In the genomic region with DNA sequence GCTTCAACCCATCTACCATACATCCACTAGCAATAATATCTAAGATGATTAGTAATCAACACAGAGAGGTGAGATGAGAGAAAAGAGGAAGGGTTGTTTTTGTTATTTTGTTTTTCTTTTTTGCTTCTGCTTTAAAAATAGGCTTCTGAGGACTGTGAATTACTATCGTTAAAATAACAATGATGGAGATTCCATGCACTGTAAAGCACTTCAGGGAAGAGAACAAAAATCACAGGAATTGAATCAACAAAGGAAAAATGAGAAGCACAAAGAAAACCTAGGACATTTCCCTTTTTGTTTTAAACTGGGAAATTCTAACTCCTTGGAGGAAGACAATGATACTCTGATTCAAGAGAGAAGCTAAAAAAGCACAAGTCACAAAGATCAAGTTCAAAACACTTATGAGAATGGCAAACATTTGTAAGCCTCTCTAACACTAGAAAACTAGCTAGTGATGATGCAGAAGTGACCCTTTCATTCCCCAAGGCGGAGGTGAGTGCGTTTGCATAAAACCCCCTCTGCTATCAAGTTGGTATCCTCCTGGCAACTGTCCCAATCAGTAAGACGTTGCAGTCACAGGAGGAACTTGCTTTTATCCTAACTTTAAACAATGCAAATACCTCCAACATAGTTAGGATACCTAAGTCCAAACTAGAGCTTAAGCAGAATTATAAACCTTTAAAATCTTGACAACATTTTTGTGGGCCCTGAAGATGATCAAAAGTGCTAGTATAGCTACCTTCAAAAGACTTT, we compare ENCODE assay signal across 10 cellular contexts.
DNase-seq lines count a peak whose midpoint lies in the region; ATAC-seq and TF ChIP-seq lines count a peak whose summit lies in the region.
"Had no signal": no experiment of that assay in that cellular context is flagged by ENCODE, and none has a peak within 500 bp of the region (broad histone marks: within the 10 kb centered on the region; RNA-seq: fewer than 3 reads in every experiment).

No MANE protein-coding gene starts in this region.

- H3K4me3 Mint-ChIP-seq in stimulated activated naive CD8-positive, alpha-beta T cell treated with anti-CD3 and anti-CD28 coated beads, Interleukin-15, Interleukin-2, amounts not matched to agents 100 ng/mL and 50 ng/mL, for 24 hours, result no peak overlapping the region
- no peak overlapping the region for H3K4me3 Mint-ChIP-seq in activated naive CD8-positive, alpha-beta T cell treated with anti-CD3 and anti-CD28 coated beads, Interleukin-2, amount 50 U/mL, for 24 hours
- H3K4me3 Mint-ChIP-seq in natural killer cell, result no peak overlapping the region
- H3K4me3 Mint-ChIP-seq in activated T-helper 17 cell treated with anti-CD3 and anti-CD28 coated beads, Interleukin-2, amount 50 U/mL, for 72 hours, result no peak overlapping the region

- H3K36me3 Mint-ChIP-seq in stimulated activated naive CD8-positive, alpha-beta T cell treated with anti-CD3 and anti-CD28 coated beads, Interleukin-15, Interleukin-2, amounts not matched to agents 100 ng/mL and 50 ng/mL, for 24 hours (ENCODE audit: low read depth), result peaks cover 56% of the 10 kb centered on the region
- H3K36me3 Mint-ChIP-seq in activated naive CD8-positive, alpha-beta T cell treated with anti-CD3 and anti-CD28 coated beads, Interleukin-2, amount 50 U/mL, for 24 hours (ENCODE audit: low read depth), result peaks cover 46% of the 10 kb centered on the region
- peaks cover 9% of the 10 kb centered on the region for H3K36me3 Mint-ChIP-seq in natural killer cell
- H3K36me3 Mint-ChIP-seq in activated T-helper 17 cell treated with anti-CD3 and anti-CD28 coated beads, Interleukin-2, amount 50 U/mL, for 72 hours (ENCODE audit: low read depth), result peaks cover 56% of the 10 kb centered on the region

- no peaks in the 10 kb centered on the region for H3K27me3 ChIP-seq in uterus
- H3K27me3 ChIP-seq: breast epithelium had no signal

- intact Hi-C loops in uterus (cut with DNase I; ENCODE audit: low total_unique reads), result no loop called here
- intact Hi-C loops in natural killer cell (cut with micrococcal nuclease), result no loop called here
- intact Hi-C loops in left colon (cut with DNase I, micrococcal nuclease), result no loop called here

- H3K4me1 ChIP-seq in uterus, result no peaks in the 10 kb centered on the region
- H3K4me1 ChIP-seq: breast epithelium had no signal

- ATAC-seq in stimulated activated naive CD8-positive, alpha-beta T cell treated with anti-CD3 and anti-CD28 coated beads, Interleukin-15, Interleukin-2, amounts not matched to agents 100 U/mL and 50 U/mL, for 24 hours, result no peak
- no peak for ATAC-seq in activated naive CD8-positive, alpha-beta T cell treated with anti-CD3 and anti-CD28 coated beads, Interleukin-2, amount 50 U/mL, for 24 hours
- no peak for ATAC-seq in natural killer cell
- no peak for ATAC-seq in activated T-helper 17 cell treated with anti-CD3 and anti-CD28 coated beads, Interleukin-2, amount 50 U/mL, for 72 hours (replicated peaks)
- ATAC-seq in left colon, result no peak

- no peak for DNase-seq in stimulated activated naive CD8-positive, alpha-beta T cell treated with anti-CD3 and anti-CD28 coated beads, Interleukin-15, Interleukin-2, amounts not matched to agents 100 U/mL and 50 U/mL, for 24 hours
- no peak for DNase-seq in activated naive CD8-positive, alpha-beta T cell treated with anti-CD3 and anti-CD28 coated beads, Interleukin-2, amount 50 U/mL, for 24 hours
- DNase-seq in iPS-NIHi7 (ENCODE audit: extremely low spot score) (peak; percentile 43), uterus (peak in 1 of 2 donors; percentile 25), natural killer cell (no peak), left colon (no peak)
- DNase-seq: T-helper 1 cell had no signal

- TF ChIP-seq CTCF in uterus (IDR thresholded peaks at IDR 0.05), result no peak
- no peak for TF ChIP-seq CTCF in natural killer cell (IDR thresholded peaks at IDR 0.05)

- no peaks in the 10 kb centered on the region for H3K9me3 ChIP-seq in uterus
- H3K9me3 ChIP-seq: breast epithelium had no signal

- no peaks in the 10 kb centered on the region for H3K27me3 Mint-ChIP-seq in stimulated activated naive CD8-positive, alpha-beta T cell treated with anti-CD3 and anti-CD28 coated beads, Interleukin-15, Interleukin-2, amounts not matched to agents 100 ng/mL and 50 ng/mL, for 24 hours
- no peaks in the 10 kb centered on the region for H3K27me3 Mint-ChIP-seq in activated naive CD8-positive, alpha-beta T cell treated with anti-CD3 and anti-CD28 coated beads, Interleukin-2, amount 50 U/mL, for 24 hours
- no peaks in the 10 kb centered on the region for H3K27me3 Mint-ChIP-seq in natural killer cell (ENCODE audit: low read depth in 2 of 2)
- no peaks in the 10 kb centered on the region for H3K27me3 Mint-ChIP-seq in activated T-helper 17 cell treated with anti-CD3 and anti-CD28 coated beads, Interleukin-2, amount 50 U/mL, for 72 hours

- peak overlapping the region; percentile 33 for H3K27ac ChIP-seq in uterus
- H3K27ac ChIP-seq: breast epithelium had no signal

- no peaks in the 10 kb centered on the region for H3K9me3 Mint-ChIP-seq in stimulated activated naive CD8-positive, alpha-beta T cell treated with anti-CD3 and anti-CD28 coated beads, Interleukin-15, Interleukin-2, amounts not matched to agents 100 ng/mL and 50 ng/mL, for 24 hours
- no peaks in the 10 kb centered on the region for H3K9me3 Mint-ChIP-seq in activated naive CD8-positive, alpha-beta T cell treated with anti-CD3 and anti-CD28 coated beads, Interleukin-2, amount 50 U/mL, for 24 hours
- H3K9me3 Mint-ChIP-seq in natural killer cell, result no peaks in the 10 kb centered on the region
- H3K9me3 Mint-ChIP-seq in activated T-helper 17 cell treated with anti-CD3 and anti-CD28 coated beads, Interleukin-2, amount 50 U/mL, for 72 hours, result no peaks in the 10 kb centered on the region

- peak overlapping the region; percentile 81 for H3K27ac Mint-ChIP-seq in stimulated activated naive CD8-positive, alpha-beta T cell treated with anti-CD3 and anti-CD28 coated beads, Interleukin-15, Interleukin-2, amounts not matched to agents 100 ng/mL and 50 ng/mL, for 24 hours
- H3K27ac Mint-ChIP-seq in activated naive CD8-positive, alpha-beta T cell treated with anti-CD3 and anti-CD28 coated beads, Interleukin-2, amount 50 U/mL, for 24 hours, result peak overlapping the region; percentile 10
- no peak overlapping the region for H3K27ac Mint-ChIP-seq in natural killer cell
- no peak overlapping the region for H3K27ac Mint-ChIP-seq in activated T-helper 17 cell treated with anti-CD3 and anti-CD28 coated beads, Interleukin-2, amount 50 U/mL, for 72 hours

- no peaks in the 10 kb centered on the region for H3K36me3 ChIP-seq in uterus
- H3K36me3 ChIP-seq: breast epithelium had no signal

- no peak for TF ChIP-seq POLR2A in uterus (IDR thresholded peaks at IDR 0.05)

- no peak overlapping the region for H3K4me3 ChIP-seq in uterus
- H3K4me3 ChIP-seq: breast epithelium had no signal

- H3K4me1 Mint-ChIP-seq in stimulated activated naive CD8-positive, alpha-beta T cell treated with anti-CD3 and anti-CD28 coated beads, Interleukin-15, Interleukin-2, amounts not matched to agents 100 ng/mL and 50 ng/mL, for 24 hours (ENCODE audit: low read depth), result peaks cover 18% of the 10 kb centered on the region
- peaks cover 16% of the 10 kb centered on the region for H3K4me1 Mint-ChIP-seq in activated naive CD8-positive, alpha-beta T cell treated with anti-CD3 and anti-CD28 coated beads, Interleukin-2, amount 50 U/mL, for 24 hours
- no peaks in the 10 kb centered on the region for H3K4me1 Mint-ChIP-seq in natural killer cell
- no peaks in the 10 kb centered on the region for H3K4me1 Mint-ChIP-seq in activated T-helper 17 cell treated with anti-CD3 and anti-CD28 coated beads, Interleukin-2, amount 50 U/mL, for 72 hours

Comparison
In these comparisons a context has a peak if more than half of its experiments do, and no peak if none do; other contexts are left out.
1. H3K27ac Mint-ChIP-seq: peak in stimulated activated naive CD8-positive, alpha-beta T cell treated with anti-CD3 and anti-CD28 coated beads, Interleukin-15, Interleukin-2, amounts not matched to agents 100 ng/mL and 50 ng/mL, for 24 hours (single experiment) and activated naive CD8-positive, alpha-beta T cell treated with anti-CD3 and anti-CD28 coated beads, Interleukin-2, amount 50 U/mL, for 24 hours (single experiment); none in natural killer cell (0 of 2) and activated T-helper 17 cell treated with anti-CD3 and anti-CD28 coated beads, Interleukin-2, amount 50 U/mL, for 72 hours (single experiment).